19 cellular contexts compared by ENCODE assay signal in genomic region chr2:120772261-120772660, GRCh38. TPM values are rescaled to one million over a fixed set of nuclear protein-coding genes. Genes with fewer than 3 reads are reported as not detected.
DNase-seq lines count a peak whose midpoint lies in the region; ATAC-seq and TF ChIP-seq lines count a peak whose summit lies in the region.
"Had no signal": no experiment of that assay in that cellular context is flagged by ENCODE, and none has a peak within 500 bp of the region (broad histone marks: within the 10 kb centered on the region; RNA-seq: fewer than 3 reads in every experiment).

No MANE protein-coding gene starts in this region.

- peak; percentile 49 for DNase-seq in endodermal cell
- no peak for DNase-seq in vagina (ENCODE audit: extremely low spot score in 2 of 2)
- no peak for DNase-seq in GDM1 (lab: John Stamatoyannopoulos, UW)
- DNase-seq: activated CD8-positive, alpha-beta T cell treated with anti-CD3 and anti-CD28 coated beads for 36 hours; activated naive CD8-positive, alpha-beta T cell treated with anti-CD3 and anti-CD28 coated beads, Interleukin-2, amount 10 ng/mL, durations not matched to agents 7 days and 5 days; activated T-cell treated with anti-CD3 and anti-CD28 coated beads, Interleukin-2, amount 50 U/mL, for 72 hours; caudate nucleus; CD4-positive, CD25-positive, alpha-beta regulatory T cell; DMS79; effector CD8-positive, alpha-beta T cell; NCI-H1930; small intestine; WERI-Rb-1 had no signal

- intact Hi-C loops in vagina (cut with DNase I): no loop called here

- H3K4me3 ChIP-seq in HUES48 (ENCODE audit: low read depth, low read length): no peak overlapping the region
- no peak overlapping the region for H3K4me3 ChIP-seq in endodermal cell (ENCODE audit: low read length)
- no peak overlapping the region for H3K4me3 ChIP-seq in mesodermal cell (ENCODE audit: extremely low read depth, insufficient read depth, low read length, poor library complexity, severe bottlenecking)
- H3K4me3 ChIP-seq in vagina: no peak overlapping the region
- H3K4me3 ChIP-seq: pancreas, thoracic aorta had no signal

- no peaks in the 10 kb centered on the region for H3K27me3 ChIP-seq in HUES48 (ENCODE audit: control insufficient read depth, insufficient read depth, low read length)
- no peaks in the 10 kb centered on the region for H3K27me3 ChIP-seq in endodermal cell (ENCODE audit: control insufficient read depth, insufficient read depth, low read length, poor library complexity, severe bottlenecking)
- H3K27me3 ChIP-seq in vagina: no peaks in the 10 kb centered on the region
- H3K27me3 ChIP-seq: pancreas had no signal

- no peaks in the 10 kb centered on the region for H3K27me3 Mint-ChIP-seq in endodermal cell (ENCODE audit: insufficient read depth)
- H3K27me3 Mint-ChIP-seq: activated CD8-positive, alpha-beta T cell treated with anti-CD3 and anti-CD28 coated beads for 36 hours; activated naive CD8-positive, alpha-beta T cell treated with anti-CD3 and anti-CD28 coated beads, Interleukin-2, amount 10 ng/mL, durations not matched to agents 7 days and 5 days; CD4-positive, CD25-positive, alpha-beta regulatory T cell had no signal

- no peak overlapping the region for H3K9ac ChIP-seq in HUES48 (ENCODE audit: low read depth, low read length)
- no peak overlapping the region for H3K9ac ChIP-seq in endodermal cell (ENCODE audit: extremely low read depth, low read length, poor library complexity, severe bottlenecking)

- no peak for TF ChIP-seq POLR2A in vagina (IDR thresholded peaks at IDR 0.05)

- H3K27ac ChIP-seq in HUES48 (ENCODE audit: low read depth, low read length) (peak overlapping the region; percentile 23), endodermal cell (ENCODE audit: low read depth, low read length) (no peak overlapping the region), mesodermal cell (ENCODE audit: low read depth, low read length, severe bottlenecking) (peak overlapping the region; percentile 75), vagina (peak overlapping the region; percentile 57)
- H3K27ac ChIP-seq: pancreas, WERI-Rb-1 had no signal

- TF ChIP-seq CTCF in endodermal cell (conservative IDR thresholded peaks at IDR 0.05) (no peak), vagina (IDR thresholded peaks at IDR 0.05) (no peak)

- H3K36me3 Mint-ChIP-seq in endodermal cell (ENCODE audit: low read depth): peaks cover 2% of the 10 kb centered on the region
- H3K36me3 Mint-ChIP-seq: activated naive CD8-positive, alpha-beta T cell treated with anti-CD3 and anti-CD28 coated beads, Interleukin-2, amount 10 ng/mL, durations not matched to agents 7 days and 5 days; CD4-positive, CD25-positive, alpha-beta regulatory T cell had no signal

- ATAC-seq in HG03108 (IDR thresholded peaks at IDR 0.05; ENCODE audit: unreplicated experiment) (no peak), GM21515 (IDR thresholded peaks at IDR 0.05; ENCODE audit: unreplicated experiment) (no peak)
- ATAC-seq: activated CD8-positive, alpha-beta T cell treated with anti-CD3 and anti-CD28 coated beads for 36 hours; activated T-cell treated with anti-CD3 and anti-CD28 coated beads, Interleukin-2, amount 50 U/mL, for 72 hours had no signal

- H3K4me3 Mint-ChIP-seq in endodermal cell: no peak overlapping the region
- H3K4me3 Mint-ChIP-seq: activated CD8-positive, alpha-beta T cell treated with anti-CD3 and anti-CD28 coated beads for 36 hours; activated naive CD8-positive, alpha-beta T cell treated with anti-CD3 and anti-CD28 coated beads, Interleukin-2, amount 10 ng/mL, durations not matched to agents 7 days and 5 days; activated T-cell treated with anti-CD3 and anti-CD28 coated beads, Interleukin-2, amount 50 U/mL, for 72 hours; CD4-positive, CD25-positive, alpha-beta regulatory T cell had no signal

- H3K9me3 Mint-ChIP-seq in endodermal cell: no peaks in the 10 kb centered on the region
- H3K9me3 Mint-ChIP-seq: activated CD8-positive, alpha-beta T cell treated with anti-CD3 and anti-CD28 coated beads for 36 hours; activated naive CD8-positive, alpha-beta T cell treated with anti-CD3 and anti-CD28 coated beads, Interleukin-2, amount 10 ng/mL, durations not matched to agents 7 days and 5 days; activated T-cell treated with anti-CD3 and anti-CD28 coated beads, Interleukin-2, amount 50 U/mL, for 72 hours had no signal

- H3K4me1 Mint-ChIP-seq in endodermal cell: peaks cover 17% of the 10 kb centered on the region
- H3K4me1 Mint-ChIP-seq: activated naive CD8-positive, alpha-beta T cell treated with anti-CD3 and anti-CD28 coated beads, Interleukin-2, amount 10 ng/mL, durations not matched to agents 7 days and 5 days; CD4-positive, CD25-positive, alpha-beta regulatory T cell had no signal

- H3K9me3 ChIP-seq in HUES48 (ENCODE audit: control insufficient read depth, insufficient read depth, low read length) (no peaks in the 10 kb centered on the region), endodermal cell (ENCODE audit: control insufficient read depth, low read length) (no peaks in the 10 kb centered on the region), mesodermal cell (ENCODE audit: control insufficient read depth, low read length) (no peaks in the 10 kb centered on the region), vagina (no peaks in the 10 kb centered on the region)
- H3K9me3 ChIP-seq: pancreas, thoracic aorta had no signal

- H3K4me1 ChIP-seq in HUES48 (ENCODE audit: control insufficient read depth, insufficient read depth, low read length) (peaks cover 43% of the 10 kb centered on the region), endodermal cell (ENCODE audit: control insufficient read depth, insufficient read depth, low read length) (no peaks in the 10 kb centered on the region), mesodermal cell (ENCODE audit: control insufficient read depth, insufficient read depth, low read length, poor library complexity, severe bottlenecking) (peaks cover 70% of the 10 kb centered on the region), vagina (peaks cover 22% of the 10 kb centered on the region)
- H3K4me1 ChIP-seq: pancreas had no signal

- 85 to 91% methylated on average over 2 to 4 of the region's 5 CpGs for WGBS in endodermal cell (ENCODE audit: insufficient coverage in 1 of 2, insufficient read length in 1 of 2), 2 experiments
- 90% methylated on average over 3 of the region's 5 CpGs for WGBS in mesodermal cell (ENCODE audit: insufficient coverage in 2 of 2), 2 experiments

- H3K36me3 ChIP-seq in HUES48 (ENCODE audit: control insufficient read depth, insufficient read depth, low read length) (no peaks in the 10 kb centered on the region), endodermal cell (ENCODE audit: control insufficient read depth, insufficient read depth, low read length) (no peaks in the 10 kb centered on the region), mesodermal cell (ENCODE audit: control insufficient read depth, insufficient read depth, low read length) (peaks cover 8% of the 10 kb centered on the region), vagina (no peaks in the 10 kb centered on the region)
- H3K36me3 ChIP-seq: pancreas, thoracic aorta, WERI-Rb-1 had no signal

- H3K27ac Mint-ChIP-seq in endodermal cell: peak overlapping the region; percentile 64
- H3K27ac Mint-ChIP-seq: activated CD8-positive, alpha-beta T cell treated with anti-CD3 and anti-CD28 coated beads for 36 hours; activated naive CD8-positive, alpha-beta T cell treated with anti-CD3 and anti-CD28 coated beads, Interleukin-2, amount 10 ng/mL, durations not matched to agents 7 days and 5 days; activated T-cell treated with anti-CD3 and anti-CD28 coated beads, Interleukin-2, amount 50 U/mL, for 72 hours; CD4-positive, CD25-positive, alpha-beta regulatory T cell had no signal

RNA-seq across cellular contexts. Expression of gene GLI2, which starts 36.6 kb away (rescaled TPM):
- 10 to 100 TPM; 17.0 to 24.2 TPM for total RNA-seq in endodermal cell
- 29.8 TPM for polyA plus RNA-seq in endodermal cell (2013, experiment 1 of 2)
- polyA plus RNA-seq in endodermal cell (2013, experiment 2 of 2): 28.3 TPM
- 20.8 TPM for polyA plus RNA-seq in mesodermal cell (2013, experiment 1 of 2)
- polyA plus RNA-seq in mesodermal cell (2013, experiment 2 of 2): 16.2 TPM
- 16.2 TPM for total RNA-seq in vagina
- total RNA-seq: activated CD8-positive, alpha-beta T cell treated with anti-CD3 and anti-CD28 coated beads for 36 hours; activated T-cell treated with anti-CD3 and anti-CD28 coated beads, Interleukin-2, amount 50 U/mL, for 72 hours; CD4-positive, CD25-positive, alpha-beta regulatory T cell had no signal
- polyA plus RNA-seq: CD4-positive, CD25-positive, alpha-beta regulatory T cell had no signal
